34 cellular contexts compared by ENCODE assay signal in the genomic region with DNA sequence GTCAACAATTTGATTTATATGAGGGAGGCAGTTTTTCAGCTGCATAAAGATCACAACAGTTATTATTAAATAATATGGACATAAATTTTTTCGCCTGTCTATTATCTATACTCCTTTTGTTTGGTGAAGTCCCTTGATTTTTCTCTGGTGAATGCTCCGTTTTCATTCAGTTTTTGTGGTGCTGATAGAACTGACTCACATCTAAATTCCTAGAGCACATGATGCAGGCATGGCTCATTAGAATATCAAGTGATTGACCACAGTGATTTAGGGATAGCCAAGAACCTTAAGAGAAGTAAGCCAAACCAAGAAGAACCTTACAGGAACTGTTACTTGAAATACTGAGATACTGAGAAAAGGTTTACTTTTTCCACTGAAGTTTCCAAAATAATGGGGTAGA.
"Had no signal": no experiment of that assay in that cellular context is flagged by ENCODE, and none has a peak within 500 bp of the region (broad histone marks: within the 10 kb centered on the region; RNA-seq: fewer than 3 reads in every experiment).

No MANE protein-coding gene starts in this region.

- H3K4me1 ChIP-seq: ascending aorta, body of pancreas, breast epithelium had no signal

- H3K36me3 ChIP-seq: ascending aorta, brain microvascular endothelial cell, breast epithelium had no signal

- H3K4me1 Mint-ChIP-seq: activated B cell treated with CpG ODN at 0.5 μM for 24 hours; activated CD4-positive, alpha-beta T cell treated with anti-CD3 and anti-CD28 coated beads, Interleukin-2, amount 10 ng/mL, durations not matched to agents 24 days and 14 days; activated naive CD4-positive, alpha-beta T cell treated with anti-CD3 and anti-CD28 coated beads, Interleukin-2, amount 10 ng/mL, durations not matched to agents 7 days and 5 days; activated naive CD4-positive, alpha-beta T cell treated with anti-CD3 and anti-CD28 coated beads, Interleukin-2, amount 50 U/mL, for 24 hours; activated naive CD8-positive, alpha-beta T cell treated with anti-CD3 and anti-CD28 coated beads, Interleukin-2, amount 10 ng/mL, durations not matched to agents 7 days and 5 days; activated naive CD8-positive, alpha-beta T cell treated with anti-CD3 and anti-CD28 coated beads, Interleukin-2, amount 50 U/mL, for 24 hours; activated T-helper 17 cell treated with anti-CD3 and anti-CD28 coated beads, Interleukin-2, amount 50 U/mL, for 72 hours; T-cell; T-helper 17 cell had no signal

- H3K36me3 Mint-ChIP-seq: activated CD4-positive, alpha-beta memory T cell treated with anti-CD3 and anti-CD28 coated beads for 36 hours; activated naive CD4-positive, alpha-beta T cell treated with anti-CD3 and anti-CD28 coated beads, Interleukin-2, amount 10 ng/mL, durations not matched to agents 7 days and 5 days; activated naive CD4-positive, alpha-beta T cell treated with anti-CD3 and anti-CD28 coated beads, Interleukin-2, amount 50 U/mL, for 24 hours; activated naive CD8-positive, alpha-beta T cell; activated naive CD8-positive, alpha-beta T cell treated with anti-CD3 and anti-CD28 coated beads, Interleukin-2, amount 10 ng/mL, durations not matched to agents 7 days and 5 days; T-cell had no signal

- H3K4me3 ChIP-seq: ascending aorta, body of pancreas, breast epithelium had no signal

- FAIRE-seq: TTC549 had no signal

- H3K27me3 ChIP-seq: ascending aorta, body of pancreas, brain microvascular endothelial cell, breast epithelium had no signal

- H3K27ac ChIP-seq: ascending aorta, body of pancreas, brain microvascular endothelial cell, breast epithelium, VCaP had no signal

- H3K27me3 Mint-ChIP-seq: activated B cell treated with CpG ODN at 0.5 μM for 24 hours; activated CD4-positive, alpha-beta memory T cell treated with anti-CD3 and anti-CD28 coated beads for 36 hours; activated CD4-positive, alpha-beta T cell treated with anti-CD3 and anti-CD28 coated beads, Interleukin-2, amount 10 ng/mL, durations not matched to agents 24 days and 14 days; activated CD8-positive, alpha-beta T cell treated with anti-CD3 and anti-CD28 coated beads for 36 hours; activated naive CD4-positive, alpha-beta T cell treated with anti-CD3 and anti-CD28 coated beads, Interleukin-2, amount 10 ng/mL, durations not matched to agents 7 days and 5 days; activated naive CD4-positive, alpha-beta T cell treated with anti-CD3 and anti-CD28 coated beads, Interleukin-2, amount 50 U/mL, for 24 hours; activated naive CD8-positive, alpha-beta T cell; activated naive CD8-positive, alpha-beta T cell treated with anti-CD3 and anti-CD28 coated beads, Interleukin-2, amount 10 ng/mL, durations not matched to agents 7 days and 5 days; activated naive CD8-positive, alpha-beta T cell treated with anti-CD3 and anti-CD28 coated beads, Interleukin-2, amount 50 U/mL, for 24 hours; activated T-helper 17 cell treated with anti-CD3 and anti-CD28 coated beads, Interleukin-2, amount 50 U/mL, for 72 hours; T-cell; T-helper 17 cell had no signal

- DNase-seq: activated B cell treated with CpG ODN at 0.5 μM for 24 hours; activated CD4-positive, alpha-beta memory T cell treated with anti-CD3 and anti-CD28 coated beads for 36 hours; activated CD4-positive, alpha-beta T cell treated with anti-CD3 and anti-CD28 coated beads for 4 hours; activated CD4-positive, alpha-beta T cell treated with anti-CD3 and anti-CD28 coated beads, Interleukin-2, amount 10 ng/mL, durations not matched to agents 24 days and 14 days; activated CD4-positive, alpha-beta T cell treated with anti-CD3 and anti-CD28 coated beads, Interleukin-2, amount 50 U/mL, for 1 hour; activated CD4-positive, alpha-beta T cell treated with anti-CD3 and anti-CD28 coated beads, Interleukin-2, amount 50 U/mL, for 4 hours; activated CD4-positive, CD25-positive, alpha-beta regulatory T cell treated with anti-CD3 and anti-CD28 coated beads, Interleukin-2, amount 50 U/mL, for 72 hours; activated CD8-positive, alpha-beta memory T cell treated with anti-CD3 and anti-CD28 coated beads, Interleukin-2, amount 50 U/mL, for 4 hours; activated CD8-positive, alpha-beta T cell treated with anti-CD3 and anti-CD28 coated beads for 36 hours; activated gamma-delta T cell; activated naive CD4-positive, alpha-beta T cell treated with anti-CD3 and anti-CD28 coated beads, Interleukin-2, amount 10 ng/mL, durations not matched to agents 7 days and 5 days; activated naive CD4-positive, alpha-beta T cell treated with Interleukin-2 at 50 U/mL for 16 hours; activated naive CD8-positive, alpha-beta T cell treated with anti-CD3 and anti-CD28 coated beads, Interleukin-2, amount 10 ng/mL, durations not matched to agents 7 days and 5 days; activated naive CD8-positive, alpha-beta T cell treated with anti-CD3 and anti-CD28 coated beads, Interleukin-2, amount 50 U/mL, for 24 hours; activated T-cell treated with anti-CD3 and anti-CD28 coated beads for 4 hours; activated T-cell treated with anti-CD3 and anti-CD28 coated beads, Interleukin-2, amount 50 U/mL, for 1 hour; activated T-cell treated with anti-CD3 and anti-CD28 coated beads, Interleukin-2, amount 50 U/mL, for 4 hours; activated T-cell treated with anti-CD3 and anti-CD28 coated beads, Interleukin-2, amount 50 U/mL, for 72 hours; amygdala; anterior cingulate cortex; body of pancreas; brain microvascular endothelial cell; central memory CD4-positive, alpha-beta T cell; T-cell; T-helper 17 cell; T-helper 9 cell had no signal

- H3K4me3 Mint-ChIP-seq: activated B cell treated with CpG ODN at 0.5 μM for 24 hours; activated CD4-positive, alpha-beta memory T cell treated with anti-CD3 and anti-CD28 coated beads for 36 hours; activated CD4-positive, alpha-beta T cell treated with anti-CD3 and anti-CD28 coated beads, Interleukin-2, amount 10 ng/mL, durations not matched to agents 24 days and 14 days; activated CD8-positive, alpha-beta T cell treated with anti-CD3 and anti-CD28 coated beads for 36 hours; activated naive CD4-positive, alpha-beta T cell treated with anti-CD3 and anti-CD28 coated beads, Interleukin-2, amount 10 ng/mL, durations not matched to agents 7 days and 5 days; activated naive CD4-positive, alpha-beta T cell treated with anti-CD3 and anti-CD28 coated beads, Interleukin-2, amount 50 U/mL, for 24 hours; activated naive CD8-positive, alpha-beta T cell; activated naive CD8-positive, alpha-beta T cell treated with anti-CD3 and anti-CD28 coated beads, Interleukin-2, amount 10 ng/mL, durations not matched to agents 7 days and 5 days; activated naive CD8-positive, alpha-beta T cell treated with anti-CD3 and anti-CD28 coated beads, Interleukin-2, amount 50 U/mL, for 24 hours; activated T-cell treated with anti-CD3 and anti-CD28 coated beads, Interleukin-2, amount 50 U/mL, for 4 hours; activated T-cell treated with anti-CD3 and anti-CD28 coated beads, Interleukin-2, amount 50 U/mL, for 72 hours; activated T-helper 1 cell treated with anti-CD3 and anti-CD28 coated beads, Interleukin-12 subunit alpha, Interleukin-12 subunit beta, Interleukin-2, Interleukin-4 antibody, amounts not matched to agents 30 ng/mL and 10 ng/mL and 1 ng/mL, durations not matched to agents 14 hours and 24 hours and 36 hours; activated T-helper 17 cell treated with anti-CD3 and anti-CD28 coated beads, Interleukin-2, amount 50 U/mL, for 72 hours; T-cell; T-helper 17 cell had no signal

- H3K9me3 ChIP-seq: ascending aorta, body of pancreas, breast epithelium had no signal

- ATAC-seq: activated CD8-positive, alpha-beta T cell treated with anti-CD3 and anti-CD28 coated beads for 36 hours; activated naive CD8-positive, alpha-beta T cell treated with anti-CD3 and anti-CD28 coated beads, Interleukin-2, amount 50 U/mL, for 24 hours; activated T-cell treated with anti-CD3 and anti-CD28 coated beads, Interleukin-2, amount 50 U/mL, for 4 hours; activated T-cell treated with anti-CD3 and anti-CD28 coated beads, Interleukin-2, amount 50 U/mL, for 72 hours; activated T-helper 17 cell treated with anti-CD3 and anti-CD28 coated beads, Interleukin-2, amount 50 U/mL, for 72 hours; body of pancreas; T-cell; T-helper 17 cell had no signal

- H3K27ac Mint-ChIP-seq: activated B cell treated with CpG ODN at 0.5 μM for 24 hours; activated CD4-positive, alpha-beta memory T cell treated with anti-CD3 and anti-CD28 coated beads for 36 hours; activated CD4-positive, alpha-beta T cell treated with anti-CD3 and anti-CD28 coated beads, Interleukin-2, amount 10 ng/mL, durations not matched to agents 24 days and 14 days; activated CD8-positive, alpha-beta T cell treated with anti-CD3 and anti-CD28 coated beads for 36 hours; activated naive CD4-positive, alpha-beta T cell treated with anti-CD3 and anti-CD28 coated beads, Interleukin-2, amount 10 ng/mL, durations not matched to agents 7 days and 5 days; activated naive CD4-positive, alpha-beta T cell treated with anti-CD3 and anti-CD28 coated beads, Interleukin-2, amount 50 U/mL, for 24 hours; activated naive CD8-positive, alpha-beta T cell; activated naive CD8-positive, alpha-beta T cell treated with anti-CD3 and anti-CD28 coated beads, Interleukin-2, amount 10 ng/mL, durations not matched to agents 7 days and 5 days; activated naive CD8-positive, alpha-beta T cell treated with anti-CD3 and anti-CD28 coated beads, Interleukin-2, amount 50 U/mL, for 24 hours; activated T-cell treated with anti-CD3 and anti-CD28 coated beads, Interleukin-2, amount 50 U/mL, for 72 hours; activated T-helper 1 cell treated with anti-CD3 and anti-CD28 coated beads, Interleukin-12 subunit alpha, Interleukin-12 subunit beta, Interleukin-2, Interleukin-4 antibody, amounts not matched to agents 30 ng/mL and 10 ng/mL and 1 ng/mL, durations not matched to agents 14 hours and 24 hours and 36 hours; activated T-helper 17 cell treated with anti-CD3 and anti-CD28 coated beads, Interleukin-2, amount 50 U/mL, for 72 hours; T-cell; T-helper 17 cell had no signal

- H3K9me3 Mint-ChIP-seq: activated naive CD4-positive, alpha-beta T cell treated with anti-CD3 and anti-CD28 coated beads, Interleukin-2, amount 50 U/mL, for 24 hours had no signal
